In genomic region chr13:99859178-99860177, GRCh38 we compare ENCODE assay signal across 10 cellular contexts.
DNase-seq lines count a peak whose midpoint lies in the region; ATAC-seq and TF ChIP-seq lines count a peak whose summit lies in the region.
"Had no signal": no experiment of that assay in that cellular context is flagged by ENCODE, and none has a peak within 500 bp of the region (broad histone marks: within the 10 kb centered on the region; RNA-seq: fewer than 3 reads in every experiment).

No MANE protein-coding gene starts in this region.

- H3K4me1 Mint-ChIP-seq in T-helper 17 cell (peaks cover 12% of the 10 kb centered on the region), mesothelial cell of epicardium (peaks cover 15% of the 10 kb centered on the region)

- no peak overlapping the region for H3K9ac ChIP-seq in mesendoderm (ENCODE audit: low read length)

- H3K4me1 ChIP-seq in mesendoderm (ENCODE audit: control insufficient read depth, low read depth, low read length), result no peaks in the 10 kb centered on the region

- DNase-seq in GM12864 (ENCODE audit: low read depth) (peak; percentile 0), T-helper 17 cell (no peak), mesendoderm (no peak), HCEC 1CT (no peak), germinal center (ENCODE audit: low spot score) (no peak), CD1c-positive myeloid dendritic cell (ENCODE audit: extremely low spot score) (no peak), mesothelial cell of epicardium (ENCODE audit: low spot score in 2 of 2, unreplicated experiment in 2 of 2) (no peak)
- DNase-seq: cortex of kidney had no signal

- no CpG with 5 or more reads among the region's 18 CpGs for WGBS in mesendoderm (ENCODE audit: extremely low coverage, insufficient coverage, low lambda C conversion rate)

- no peaks in the 10 kb centered on the region for H3K36me3 ChIP-seq in mesendoderm (ENCODE audit: control insufficient read depth, insufficient read depth, low read length)

- peak overlapping the region; percentile 45 for H3K4me3 Mint-ChIP-seq in T-helper 17 cell
- H3K4me3 Mint-ChIP-seq in mesothelial cell of epicardium, result no peak overlapping the region

- H4K5ac ChIP-seq in mesendoderm (ENCODE audit: low read length), result no peak overlapping the region

- H3K79me1 ChIP-seq in mesendoderm (ENCODE audit: low read length), result no peaks in the 10 kb centered on the region

- H3K27ac ChIP-seq in mesendoderm (ENCODE audit: low read depth, low read length), result no peak overlapping the region

- peak overlapping the region; percentile 70 for H3K23ac ChIP-seq in mesendoderm (ENCODE audit: low read length)

- no peak overlapping the region for H2BK5ac ChIP-seq in mesendoderm (ENCODE audit: low read length)

- no peak overlapping the region for H2BK120ac ChIP-seq in mesendoderm (ENCODE audit: low read depth, low read length)

- ATAC-seq in GM21737 (IDR thresholded peaks at IDR 0.05; ENCODE audit: unreplicated experiment), result peak; percentile 62
- ATAC-seq in T-helper 17 cell, result no peak
- ATAC-seq: naive thymus-derived CD8-positive, alpha-beta T cell had no signal

- TF ChIP-seq CTCF in GM12864 (IDR thresholded peaks at IDR 0.05; ENCODE audit: low read depth, low read length, missing control alignments) (no peak), mesothelial cell of epicardium (IDR thresholded peaks at IDR 0.05; ENCODE audit: unreplicated experiment) (no peak)

- no peaks in the 10 kb centered on the region for H3K9me3 ChIP-seq in T-helper 17 cell (ENCODE audit: control insufficient read depth, low read length, poor library complexity, severe bottlenecking)

- peaks cover 2% of the 10 kb centered on the region for H3K36me3 Mint-ChIP-seq in T-helper 17 cell (ENCODE audit: low read depth)
- H3K36me3 Mint-ChIP-seq in mesothelial cell of epicardium, result no peaks in the 10 kb centered on the region

- H3K56ac ChIP-seq in mesendoderm (ENCODE audit: low read length), result no peak overlapping the region

- H3K27me3 ChIP-seq in mesendoderm (ENCODE audit: insufficient read depth, low read length, poor library complexity), result no peaks in the 10 kb centered on the region

- H3K79me2 ChIP-seq in mesendoderm (ENCODE audit: control insufficient read depth, insufficient read depth, low read length), result no peaks in the 10 kb centered on the region

- no peak overlapping the region for H2AK5ac ChIP-seq in mesendoderm (ENCODE audit: low read length)

- H4K8ac ChIP-seq in mesendoderm (ENCODE audit: low read depth, low read length), result no peak overlapping the region

- H3K18ac ChIP-seq in mesendoderm (ENCODE audit: low read length), result no peak overlapping the region

- H2BK15ac ChIP-seq in mesendoderm (replicated peaks; ENCODE audit: low read depth), result no peak overlapping the region

- H3K27ac Mint-ChIP-seq in T-helper 17 cell, result no peak overlapping the region
- no peak overlapping the region for H3K27ac Mint-ChIP-seq in mesothelial cell of epicardium

- no peak overlapping the region for H3K4ac ChIP-seq in mesendoderm (ENCODE audit: low read depth, low read length)

- H3K4me3 ChIP-seq in GM12864 (ENCODE audit: low read depth, low read length), result no peak overlapping the region
- H3K4me3 ChIP-seq in mesendoderm (ENCODE audit: low read length), result no peak overlapping the region

- H3K27me3 Mint-ChIP-seq in T-helper 17 cell, result no peaks in the 10 kb centered on the region
- H3K27me3 Mint-ChIP-seq in mesothelial cell of epicardium (ENCODE audit: low read depth), result peaks cover 6% of the 10 kb centered on the region

- H3K9me3 Mint-ChIP-seq in mesothelial cell of epicardium, result no peaks in the 10 kb centered on the region
- H3K9me3 Mint-ChIP-seq: naive thymus-derived CD8-positive, alpha-beta T cell had no signal

- H3K4me2 ChIP-seq in mesendoderm (ENCODE audit: low read length), result no peak overlapping the region
